ENCODE assay signal across 19 cellular contexts in genomic region chr18:59039449-59039848, GRCh38.
DNase-seq lines count a peak whose midpoint lies in the region; ATAC-seq lines count a peak whose summit lies in the region.
"Had no signal": no experiment of that assay in that cellular context is flagged by ENCODE, and none has a peak within 500 bp of the region (broad histone marks: within the 10 kb centered on the region; RNA-seq: fewer than 3 reads in every experiment).

No MANE protein-coding gene starts in this region.

- H3K9me3 Mint-ChIP-seq in activated naive CD4-positive, alpha-beta T cell treated with anti-CD3 and anti-CD28 coated beads, Interleukin-2, amount 50 U/mL, for 72 hours: peaks cover 14 to 22% of the 10 kb centered on the region in 2 donors
- peaks cover 14% of the 10 kb centered on the region for H3K9me3 Mint-ChIP-seq in activated T-helper 2 cell treated with anti-CD3 and anti-CD28 coated beads, Interferon-gamma antibody, Interleukin-2, Interleukin-4, amounts not matched to agents 10 μg/mL and 5 μg/mL and 100 μg/mL, durations not matched to agents 14 hours and 24 hours and 36 hours
- H3K9me3 Mint-ChIP-seq in stimulated activated naive B cell treated with anti-CD40 and anti-IgM and Interleukin-4, amounts not matched to agents 10 μg/mL and 1 μg/mL and 100 μg/mL, for 72 hours: peaks cover 5 to 17% of the 10 kb centered on the region in 2 donors
- H3K9me3 Mint-ChIP-seq: CD4-positive, alpha-beta T cell had no signal

- peaks cover 18% of the 10 kb centered on the region for H3K4me1 Mint-ChIP-seq in activated T-helper 2 cell treated with anti-CD3 and anti-CD28 coated beads, Interferon-gamma antibody, Interleukin-2, Interleukin-4, amounts not matched to agents 10 μg/mL and 5 μg/mL and 100 μg/mL, durations not matched to agents 14 hours and 24 hours and 36 hours (ENCODE audit: low read depth)
- peaks cover 21 to 35% of the 10 kb centered on the region in 2 donors for H3K4me1 Mint-ChIP-seq in stimulated activated naive B cell treated with anti-CD40 and anti-IgM and Interleukin-4, amounts not matched to agents 10 μg/mL and 1 μg/mL and 100 μg/mL, for 72 hours

- H3K27ac Mint-ChIP-seq in activated naive CD4-positive, alpha-beta T cell treated with anti-CD3 and anti-CD28 coated beads, Interleukin-2, amount 50 U/mL, for 72 hours: peak overlapping the region; percentile 79 to 98
- peak overlapping the region; percentile 81 for H3K27ac Mint-ChIP-seq in activated T-helper 2 cell treated with anti-CD3 and anti-CD28 coated beads, Interferon-gamma antibody, Interleukin-2, Interleukin-4, amounts not matched to agents 10 μg/mL and 5 μg/mL and 100 μg/mL, durations not matched to agents 14 hours and 24 hours and 36 hours
- peak overlapping the region; percentile 94 for H3K27ac Mint-ChIP-seq in stimulated activated naive B cell treated with anti-CD40 and anti-IgM and Interleukin-4, amounts not matched to agents 10 μg/mL and 1 μg/mL and 100 μg/mL, for 72 hours
- H3K27ac Mint-ChIP-seq: CD4-positive, alpha-beta T cell had no signal

- H3K4me3 Mint-ChIP-seq in activated T-helper 2 cell treated with anti-CD3 and anti-CD28 coated beads, Interferon-gamma antibody, Interleukin-2, Interleukin-4, amounts not matched to agents 10 μg/mL and 5 μg/mL and 100 μg/mL, durations not matched to agents 14 hours and 24 hours and 36 hours (ENCODE audit: low read depth): no peak overlapping the region
- H3K4me3 Mint-ChIP-seq in stimulated activated naive B cell treated with anti-CD40 and anti-IgM and Interleukin-4, amounts not matched to agents 10 μg/mL and 1 μg/mL and 100 μg/mL, for 72 hours: peak overlapping the region in 1 of 2 donors; percentile 26
- H3K4me3 Mint-ChIP-seq: CD4-positive, alpha-beta T cell had no signal

- no peak for DNase-seq in activated naive CD4-positive, alpha-beta T cell treated with anti-CD3 and anti-CD28 coated beads, Interleukin-2, amount 50 U/mL, for 72 hours (ENCODE audit: low spot score in 2 of 2)
- DNase-seq in activated naive CD4-positive, alpha-beta T cell treated with anti-CD3 and anti-CD28 coated beads, Interleukin-2, amount 50 U/mL, for 16 hours: no peak
- DNase-seq in activated T-helper 2 cell treated with anti-CD3 and anti-CD28 coated beads, Interferon-gamma antibody, Interleukin-2, Interleukin-4, amounts not matched to agents 10 μg/mL and 5 μg/mL and 100 μg/mL, durations not matched to agents 14 hours and 24 hours and 36 hours (ENCODE audit: low spot score): no peak
- DNase-seq in mesenteric fat pad (ENCODE audit: low spot score): peak; percentile 75
- DNase-seq in stimulated activated naive B cell treated with anti-CD40 and anti-IgM and Interleukin-4, amounts not matched to agents 10 μg/mL and 1 μg/mL and 100 μg/mL, for 72 hours: no peak
- no peak for DNase-seq in NCI-H2081 treated with DMSO at 0.1 percent for 48 hours (lab: John Stamatoyannopoulos, UW)
- DNase-seq: ACHN; CD4-positive, alpha-beta T cell; COR-L47; DMS79; IMR-90; NCI-H1105; NCI-H146; NCI-H2029 treated with DMSO at 0.1 percent for 48 hours; NCI-H2171; NCI-H524 treated with DMSO at 0.1 percent for 48 hours; NCI-H82 had no signal

- ATAC-seq in activated naive CD4-positive, alpha-beta T cell treated with anti-CD3 and anti-CD28 coated beads, Interleukin-2, amount 50 U/mL, for 72 hours: no peak
- no peak for ATAC-seq in stimulated activated naive B cell treated with anti-CD40 and anti-IgM and Interleukin-4, amounts not matched to agents 10 μg/mL and 1 μg/mL and 100 μg/mL, for 72 hours (replicated peaks)
- ATAC-seq in HG02798 (IDR thresholded peaks at IDR 0.05; ENCODE audit: poor library complexity, unreplicated experiment): no peak
- ATAC-seq: Panc1 had no signal

- intact Hi-C loops in activated T-helper 2 cell treated with anti-CD3 and anti-CD28 coated beads, Interferon-gamma antibody, Interleukin-2, Interleukin-4, amounts not matched to agents 10 μg/mL and 5 μg/mL and 100 μg/mL, durations not matched to agents 14 hours and 24 hours and 36 hours (cut with micrococcal nuclease): no loop called here

- H3K27me3 Mint-ChIP-seq in activated T-helper 2 cell treated with anti-CD3 and anti-CD28 coated beads, Interferon-gamma antibody, Interleukin-2, Interleukin-4, amounts not matched to agents 10 μg/mL and 5 μg/mL and 100 μg/mL, durations not matched to agents 14 hours and 24 hours and 36 hours (ENCODE audit: low read depth): no peaks in the 10 kb centered on the region
- no peaks in the 10 kb centered on the region for H3K27me3 Mint-ChIP-seq in stimulated activated naive B cell treated with anti-CD40 and anti-IgM and Interleukin-4, amounts not matched to agents 10 μg/mL and 1 μg/mL and 100 μg/mL, for 72 hours

- peaks cover 10 to 23% of the 10 kb centered on the region in 2 donors for H3K36me3 Mint-ChIP-seq in activated naive CD4-positive, alpha-beta T cell treated with anti-CD3 and anti-CD28 coated beads, Interleukin-2, amount 50 U/mL, for 72 hours
- peaks cover 6% of the 10 kb centered on the region for H3K36me3 Mint-ChIP-seq in activated T-helper 2 cell treated with anti-CD3 and anti-CD28 coated beads, Interferon-gamma antibody, Interleukin-2, Interleukin-4, amounts not matched to agents 10 μg/mL and 5 μg/mL and 100 μg/mL, durations not matched to agents 14 hours and 24 hours and 36 hours (ENCODE audit: low read depth)
- H3K36me3 Mint-ChIP-seq in stimulated activated naive B cell treated with anti-CD40 and anti-IgM and Interleukin-4, amounts not matched to agents 10 μg/mL and 1 μg/mL and 100 μg/mL, for 72 hours: peaks cover 6 to 16% of the 10 kb centered on the region in 2 donors
